15 cellular contexts compared by ENCODE assay signal in the genomic region with DNA sequence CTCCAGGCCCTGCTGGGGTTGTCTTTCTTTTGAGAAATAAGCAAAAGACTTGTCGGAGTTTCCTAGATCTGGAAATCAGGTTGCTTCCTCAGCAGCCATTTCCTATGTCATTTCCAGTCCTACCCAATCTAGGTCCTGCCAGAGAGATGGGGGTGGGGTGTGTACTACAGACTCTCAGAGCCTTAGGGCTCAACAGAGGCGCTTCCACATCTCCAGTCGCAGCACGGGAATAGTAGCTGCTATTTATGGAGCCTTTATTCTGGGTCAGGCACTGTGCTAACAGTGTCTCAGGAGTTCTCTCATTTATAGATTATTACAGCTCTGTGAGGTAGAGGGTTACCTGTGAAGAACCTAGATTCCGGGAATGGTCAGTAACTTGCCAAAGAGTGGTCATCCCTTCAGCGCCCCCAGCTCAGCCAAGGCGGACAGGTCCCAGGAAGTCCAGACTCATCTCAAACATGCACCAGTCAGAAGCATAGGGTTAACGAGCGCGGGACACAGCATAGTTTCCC. TPM values are rescaled to one million over a fixed set of nuclear protein-coding genes. Genes with fewer than 3 reads are reported as not detected.
A peak's percentile ranks its signal among the peaks of the same experiment; 100 is the strongest.
DNase-seq lines count a peak whose midpoint lies in the region; ATAC-seq and TF ChIP-seq lines count a peak whose summit lies in the region.
"Had no signal": no experiment of that assay in that cellular context is flagged by ENCODE, and none has a peak within 500 bp of the region (broad histone marks: within the 10 kb centered on the region; RNA-seq: fewer than 3 reads in every experiment).

No MANE protein-coding gene starts in this region.

- H3K9me3 Mint-ChIP-seq in CD8-positive, alpha-beta memory T cell = no peaks in the 10 kb centered on the region
- H3K9me3 Mint-ChIP-seq: CD4-positive, alpha-beta T cell; IgD-negative memory B cell had no signal

- CTCF ChIA-PET in CD8-positive, alpha-beta memory T cell (lab: Charles Lee) = no interaction called here

- H3K4me1 Mint-ChIP-seq in CD8-positive, alpha-beta memory T cell = peaks cover 11 to 28% (median 22%) of the 10 kb centered on the region in 3 donors
- H3K4me1 Mint-ChIP-seq: H9 had no signal

- TF ChIP-seq CTCF in cardiac muscle cell (IDR thresholded peaks at IDR 0.05; ENCODE audit: low read depth, low read length) (no peak), RWPE2 (IDR thresholded peaks at IDR 0.05; ENCODE audit: poor library complexity, severe bottlenecking) (no peak), coronary artery (IDR thresholded peaks at IDR 0.05) (no peak)

- no peak for ATAC-seq in RWPE2 (ENCODE audit: low read depth)
- ATAC-seq: GM12878 had no signal

- H3K36me3 ChIP-seq in cardiac muscle cell (no peaks in the 10 kb centered on the region), RWPE2 (ENCODE audit: low read depth) (no peaks in the 10 kb centered on the region)
- H3K36me3 ChIP-seq in CD8-positive, alpha-beta memory T cell (ENCODE audit: insufficient read depth, low read length) = no peaks in the 10 kb centered on the region

- no peak overlapping the region for H3K4me3 ChIP-seq in cardiac muscle cell
- no peak overlapping the region for H3K4me3 ChIP-seq in RWPE2 (ENCODE audit: severe bottlenecking)
- no peak overlapping the region for H3K4me3 ChIP-seq in coronary artery
- H3K4me3 ChIP-seq in CD8-positive, alpha-beta memory T cell (ENCODE audit: low read length) = no peak overlapping the region
- H3K4me3 ChIP-seq: GM12878 had no signal

- no peaks in the 10 kb centered on the region for H3K9me3 ChIP-seq in cardiac muscle cell (ENCODE audit: low read depth)
- H3K9me3 ChIP-seq in RWPE2 (ENCODE audit: severe bottlenecking) = no peaks in the 10 kb centered on the region
- no peaks in the 10 kb centered on the region for H3K9me3 ChIP-seq in CD8-positive, alpha-beta memory T cell (ENCODE audit: low read length)

- H3K4me1 ChIP-seq in cardiac muscle cell (ENCODE audit: low read depth) (peaks cover 24% of the 10 kb centered on the region), RWPE2 (ENCODE audit: insufficient read depth, poor library complexity, severe bottlenecking) (no peaks in the 10 kb centered on the region)
- H3K4me1 ChIP-seq in CD8-positive, alpha-beta memory T cell (ENCODE audit: insufficient read depth, low read length) = peaks cover 19% of the 10 kb centered on the region

- intact Hi-C loops in cardiac septum (cut with DNase I) = no loop called here

- DNase-seq in cardiac muscle cell (ENCODE audit: low read depth in 1 of 2, low spot score in 1 of 2) (peak in 1 of 2 donors; percentile 65), cardiac septum (ENCODE audit: low spot score) (no peak), RWPE2 (ENCODE audit: low spot score) (peak; percentile 31), foreskin melanocyte (peak; percentile 4), islet precursor cell (peak; percentile 53), coronary artery (ENCODE audit: low spot score) (no peak), DMS153 (lab: John Stamatoyannopoulos, UW) (no peak)
- DNase-seq in CD8-positive, alpha-beta memory T cell = no peak
- DNase-seq: AML-193; CD4-positive, alpha-beta T cell; DMS79 treated with DMSO at 0.1 percent for 48 hours had no signal

- no peaks in the 10 kb centered on the region for H3K36me3 Mint-ChIP-seq in CD8-positive, alpha-beta memory T cell
- H3K36me3 Mint-ChIP-seq: IgD-negative memory B cell had no signal

- H3K4me3 Mint-ChIP-seq in CD8-positive, alpha-beta memory T cell = no peak overlapping the region
- H3K4me3 Mint-ChIP-seq: CD4-positive, alpha-beta T cell; H9; IgD-negative memory B cell had no signal

- peaks cover 0 to 8% of the 10 kb centered on the region in 2 donors for H3K27me3 Mint-ChIP-seq in CD8-positive, alpha-beta memory T cell

- H3K27ac ChIP-seq in cardiac muscle cell (peak overlapping the region; percentile 43), RWPE2 (ENCODE audit: poor library complexity, severe bottlenecking) (no peak overlapping the region), coronary artery (no peak overlapping the region)
- no peak overlapping the region for H3K27ac ChIP-seq in CD8-positive, alpha-beta memory T cell (ENCODE audit: low read depth, low read length)
- H3K27ac ChIP-seq: C4-2B had no signal

- no peak overlapping the region for H3K27ac Mint-ChIP-seq in CD8-positive, alpha-beta memory T cell
- H3K27ac Mint-ChIP-seq: CD4-positive, alpha-beta T cell; H9; IgD-negative memory B cell had no signal

- H3K27me3 ChIP-seq in cardiac muscle cell (no peaks in the 10 kb centered on the region), RWPE2 (ENCODE audit: insufficient read depth, poor library complexity, severe bottlenecking) (peaks cover 4% of the 10 kb centered on the region)
- no peaks in the 10 kb centered on the region for H3K27me3 ChIP-seq in CD8-positive, alpha-beta memory T cell (ENCODE audit: insufficient read depth, low read length, poor library complexity, severe bottlenecking)

- POLR2A ChIA-PET in CD8-positive, alpha-beta memory T cell (lab: Charles Lee) = no interaction called here

RNA-seq across cellular contexts. Expression of a gene that starts 21.9 kb away (rescaled TPM):
- total RNA-seq in cardiac muscle cell (1.0 TPM in 1 of 2 replicates, not detected in the other), cardiac septum (0.27 TPM)
- 0.97 and 1.0 TPM in 2 replicates for polyA plus RNA-seq in cardiac muscle cell
- 1 to 10 TPM; 3.0 to 3.1 TPM for total RNA-seq in CD8-positive, alpha-beta memory T cell
- not detected for polyA plus RNA-seq in CD8-positive, alpha-beta memory T cell
- polyA plus RNA-seq: IgD-negative memory B cell had no signal

Comparison
In these comparisons a context has a peak if more than half of its experiments do, and no peak if none do; other contexts are left out.
1. DNase-seq: peak in RWPE2 (single experiment), foreskin melanocyte (single experiment) and islet precursor cell (single experiment); none in cardiac septum (single experiment), coronary artery (single experiment), DMS153 (single experiment) and CD8-positive, alpha-beta memory T cell (0 of 5).